ENCODE assay signal across 1 cellular context in genomic region chr1:95780836-95781235, GRCh38.
TF ChIP-seq lines count a peak whose summit lies in the region.

No MANE protein-coding gene starts in this region.

TF ChIP-seq in H1, 55 proteins besides CTCF, POLR2A, EP300 and RAD21 (continued from another document):
- TF ChIP-seq ATF2 (IDR thresholded peaks at IDR 0.05; ENCODE audit: low read length) (no peak), CBX5 (IDR thresholded peaks at IDR 0.05; ENCODE audit: low read depth, low read length) (no peak), GABPA (IDR thresholded peaks at IDR 0.05; ENCODE audit: borderline replicate concordance, insufficient read depth, low read length) (no peak), E2F6 (IDR thresholded peaks at IDR 0.05) (no peak), CEBPB (IDR thresholded peaks at IDR 0.05; ENCODE audit: low read depth, low read length) (no peak), ATF3 (IDR thresholded peaks at IDR 0.05; ENCODE audit: insufficient read depth, low read depth, low read length) (no peak), SP2 (IDR thresholded peaks at IDR 0.05; ENCODE audit: low read length) (no peak), SP4 (IDR thresholded peaks at IDR 0.05; ENCODE audit: low read length) (no peak), YY1 (IDR thresholded peaks at IDR 0.05; ENCODE audit: low read depth, low read length) (no peak), SIN3A (conservative IDR thresholded peaks at IDR 0.05 in 1 of 2, IDR thresholded peaks at IDR 0.05 in 1 of 2; ENCODE audit: low read depth in 1 of 2, low read length in 2 of 2) (no peak), JUN (IDR thresholded peaks at IDR 0.05; ENCODE audit: low read depth, low read length) (no peak), KDM4A (IDR thresholded peaks at IDR 0.05; ENCODE audit: low read depth, low read length, severe bottlenecking) (no peak), NRF1 (IDR thresholded peaks at IDR 0.05; ENCODE audit: low read depth, low read length) (no peak), GTF2F1 (IDR thresholded peaks at IDR 0.05; ENCODE audit: borderline replicate concordance, low read depth, low read length) (no peak), CTBP2 (IDR thresholded peaks at IDR 0.05; ENCODE audit: borderline replicate concordance, insufficient read depth, insufficient read length, low read length) (no peak)
